ENCODE assay signal across 15 cellular contexts in genomic region chr5:163248856-163249255, GRCh38.
A peak's percentile ranks its signal among the peaks of the same experiment; 100 is the strongest.
DNase-seq lines count a peak whose midpoint lies in the region; ATAC-seq and TF ChIP-seq lines count a peak whose summit lies in the region.
"Had no signal": no experiment of that assay in that cellular context is flagged by ENCODE, and none has a peak within 500 bp of the region (broad histone marks: within the 10 kb centered on the region; RNA-seq: fewer than 3 reads in every experiment).

No MANE protein-coding gene starts in this region.

- H3K4me3 Mint-ChIP-seq in nephron progenitor cell, result no peak overlapping the region
- H3K4me3 Mint-ChIP-seq in activated naive CD4-positive, alpha-beta T cell treated with anti-CD3 and anti-CD28 coated beads for 36 hours, result no peak overlapping the region
- H3K4me3 Mint-ChIP-seq: CD8-positive, alpha-beta T cell had no signal

- no peaks in the 10 kb centered on the region for H3K36me3 Mint-ChIP-seq in nephron progenitor cell (ENCODE audit: low read depth)
- no peaks in the 10 kb centered on the region for H3K36me3 Mint-ChIP-seq in activated naive CD4-positive, alpha-beta T cell treated with anti-CD3 and anti-CD28 coated beads for 36 hours (ENCODE audit: low read depth)
- H3K36me3 Mint-ChIP-seq: CD8-positive, alpha-beta T cell had no signal

- H3K9me3 Mint-ChIP-seq in nephron progenitor cell, result no peaks in the 10 kb centered on the region
- no peaks in the 10 kb centered on the region for H3K9me3 Mint-ChIP-seq in activated naive CD4-positive, alpha-beta T cell treated with anti-CD3 and anti-CD28 coated beads for 36 hours

- intact Hi-C loops in activated naive CD4-positive, alpha-beta T cell treated with anti-CD3 and anti-CD28 coated beads for 36 hours (cut with micrococcal nuclease), result no loop called here

- H3K4me1 Mint-ChIP-seq in nephron progenitor cell, result no peaks in the 10 kb centered on the region
- no peaks in the 10 kb centered on the region for H3K4me1 Mint-ChIP-seq in activated naive CD4-positive, alpha-beta T cell treated with anti-CD3 and anti-CD28 coated beads for 36 hours (ENCODE audit: low read depth)

- H3K27ac ChIP-seq in SJSA1, result peak overlapping the region; percentile 73
- H3K27ac ChIP-seq: SK-N-MC had no signal

- CTCF ChIA-PET in activated naive CD4-positive, alpha-beta T cell treated with anti-CD3 and anti-CD28 coated beads for 36 hours (lab: Charles Lee), result interaction anchor here (0.9 kb wide), 1 partner anchor 9 kb away, joined by 3 read pairs; no protein-coding TSS in a partner anchor

- DNase-seq in HS-27A (ENCODE audit: low read depth) (peak; percentile 23), SJSA1 (ENCODE audit: low read depth in 1 of 2, low spot score in 2 of 2) (peak in 1 of 2 experiments; percentile 41), fibroblast of pulmonary artery (ENCODE audit: low read depth) (peak; percentile 1), renal cortical epithelial cell (ENCODE audit: low read depth) (peak; percentile 25), nephron progenitor cell (no peak)
- DNase-seq in activated naive CD4-positive, alpha-beta T cell treated with anti-CD3 and anti-CD28 coated beads for 36 hours, result no peak
- DNase-seq: ACHN; BE2C; CD8-positive, alpha-beta T cell; DND-41; NCI-H1930; NCI-H2171 treated with DMSO at 0.1 percent for 48 hours; NCI-H510A treated with DMSO at 0.1 percent for 48 hours had no signal

- peaks cover 21% of the 10 kb centered on the region for H3K4me1 ChIP-seq in SJSA1 (replicated peaks)
- H3K4me1 ChIP-seq: BE2C had no signal

- no peaks in the 10 kb centered on the region for H3K27me3 ChIP-seq in SJSA1 (replicated peaks)
- H3K27me3 ChIP-seq: BE2C had no signal

- no peaks in the 10 kb centered on the region for H3K27me3 Mint-ChIP-seq in nephron progenitor cell (ENCODE audit: low read depth, poor library complexity)
- H3K27me3 Mint-ChIP-seq in activated naive CD4-positive, alpha-beta T cell treated with anti-CD3 and anti-CD28 coated beads for 36 hours (ENCODE audit: low read depth), result no peaks in the 10 kb centered on the region

- no peak overlapping the region for H3K4me3 ChIP-seq in SJSA1
- no peak overlapping the region for H3K4me3 ChIP-seq in fibroblast of pulmonary artery (replicated peaks; ENCODE audit: low read depth, low read length)
- H3K4me3 ChIP-seq: SK-N-MC had no signal

- no peak for ATAC-seq in GM21717 (IDR thresholded peaks at IDR 0.05; ENCODE audit: unreplicated experiment)
- ATAC-seq: CD8-positive, alpha-beta T cell had no signal

- TF ChIP-seq CTCF in fibroblast of pulmonary artery (IDR thresholded peaks at IDR 0.05; ENCODE audit: low read length, missing control alignments) (no peak), nephron progenitor cell (IDR thresholded peaks at IDR 0.05) (no peak)

- H3K36me3 ChIP-seq in SJSA1, result no peaks in the 10 kb centered on the region
- H3K36me3 ChIP-seq: BE2C had no signal

- no peaks in the 10 kb centered on the region; the same call in 1 of the 2 replicates for H3K9me3 ChIP-seq in SJSA1 (replicated peaks)
- H3K9me3 ChIP-seq: BE2C had no signal

- no peak overlapping the region for H3K27ac Mint-ChIP-seq in nephron progenitor cell
- no peak overlapping the region for H3K27ac Mint-ChIP-seq in activated naive CD4-positive, alpha-beta T cell treated with anti-CD3 and anti-CD28 coated beads for 36 hours
- H3K27ac Mint-ChIP-seq: CD8-positive, alpha-beta T cell had no signal

Comparison
In these comparisons a context has a peak if more than half of its experiments do, and no peak if none do; other contexts are left out.
1. DNase-seq: peak in HS-27A (single experiment), fibroblast of pulmonary artery (single experiment) and renal cortical epithelial cell (single experiment); none in nephron progenitor cell (single experiment) and activated naive CD4-positive, alpha-beta T cell treated with anti-CD3 and anti-CD28 coated beads for 36 hours (single experiment).